32 cellular contexts compared by ENCODE assay signal in genomic region chr2:168944065-168944464, GRCh38. TPM values are rescaled to one million over a fixed set of nuclear protein-coding genes. Genes with fewer than 3 reads are reported as not detected.
DNase-seq lines count a peak whose midpoint lies in the region; ATAC-seq and TF ChIP-seq lines count a peak whose summit lies in the region.
"Had no signal": no experiment of that assay in that cellular context is flagged by ENCODE, and none has a peak within 500 bp of the region (broad histone marks: within the 10 kb centered on the region; RNA-seq: fewer than 3 reads in every experiment).

No MANE protein-coding gene starts in this region.

- H3K27me3 Mint-ChIP-seq in activated naive CD4-positive, alpha-beta T cell treated with anti-CD3 and anti-CD28 coated beads, Interleukin-2, amount 10 ng/mL, durations not matched to agents 7 days and 5 days = peaks cover 7% of the 10 kb centered on the region
- H3K27me3 Mint-ChIP-seq: activated CD8-positive, alpha-beta T cell treated with anti-CD3 and anti-CD28 coated beads for 36 hours had no signal

- CTCF ChIA-PET in activated naive CD4-positive, alpha-beta T cell treated with anti-CD3 and anti-CD28 coated beads, Interleukin-2, amount 10 ng/mL, durations not matched to agents 7 days and 5 days (lab: Charles Lee) = interaction anchor here (0.9 to 1.2 kb wide), 2 partner anchors 9 to 20 kb away, joined by 3 to 5 read pairs; no protein-coding TSS in a partner anchor

- H2AFZ ChIP-seq in trophoblast cell (ENCODE audit: insufficient read depth, low read length, poor library complexity) = no peak overlapping the region

- H3K27ac ChIP-seq in brain microvascular endothelial cell (no peak overlapping the region), trophoblast cell (ENCODE audit: low read depth, low read length) (no peak overlapping the region)
- H3K27ac ChIP-seq: heart right ventricle, ovary had no signal

- H3K36me3 Mint-ChIP-seq in activated naive CD4-positive, alpha-beta T cell treated with anti-CD3 and anti-CD28 coated beads, Interleukin-2, amount 50 U/mL, for 72 hours = no peaks in the 10 kb centered on the region
- H3K36me3 Mint-ChIP-seq in activated naive CD4-positive, alpha-beta T cell treated with anti-CD3 and anti-CD28 coated beads, Interleukin-2, amount 10 ng/mL, durations not matched to agents 7 days and 5 days = no peaks in the 10 kb centered on the region
- H3K36me3 Mint-ChIP-seq: mesothelial cell of epicardium; naive thymus-derived CD8-positive, alpha-beta T cell; stimulated activated naive B cell treated with anti-CD40 and anti-IgM and Interleukin-4, amounts not matched to agents 10 μg/mL and 1 μg/mL and 100 μg/mL, for 72 hours had no signal

- peak overlapping the region; percentile 34 for H2BK12ac ChIP-seq in trophoblast cell (ENCODE audit: low read length)

- ATAC-seq in activated naive CD4-positive, alpha-beta T cell treated with anti-CD3 and anti-CD28 coated beads, Interleukin-2, amount 50 U/mL, for 72 hours = no peak
- ATAC-seq: activated CD4-positive, CD25-positive, alpha-beta regulatory T cell treated with anti-CD3 and anti-CD28 coated beads, Interleukin-2, amount 50 U/mL, for 24 hours; activated CD8-positive, alpha-beta T cell treated with anti-CD3 and anti-CD28 coated beads for 36 hours; activated naive CD8-positive, alpha-beta T cell treated with anti-CD3 and anti-CD28 coated beads, Interleukin-2, amount 50 U/mL, for 24 hours; heart right ventricle; HepG2; left lobe of liver; naive thymus-derived CD8-positive, alpha-beta T cell; SK-N-SH treated with all-trans-retinoic acid at 6 μM for 48 hours; stimulated activated naive B cell treated with anti-CD40 and anti-IgM and Interleukin-4, amounts not matched to agents 10 μg/mL and 1 μg/mL and 100 μg/mL, for 72 hours had no signal

- peaks cover 7% of the 10 kb centered on the region for H3K4me1 Mint-ChIP-seq in activated naive CD4-positive, alpha-beta T cell treated with anti-CD3 and anti-CD28 coated beads, Interleukin-2, amount 10 ng/mL, durations not matched to agents 7 days and 5 days
- H3K4me1 Mint-ChIP-seq: activated naive CD8-positive, alpha-beta T cell treated with anti-CD3 and anti-CD28 coated beads, Interleukin-2, amount 50 U/mL, for 24 hours; mesothelial cell of epicardium; naive thymus-derived CD8-positive, alpha-beta T cell; stimulated activated naive B cell treated with anti-CD40 and anti-IgM and Interleukin-4, amounts not matched to agents 10 μg/mL and 1 μg/mL and 100 μg/mL, for 72 hours had no signal

- no peak overlapping the region for H3K4ac ChIP-seq in trophoblast cell (ENCODE audit: low read depth, low read length)

- in situ Hi-C loops in brain microvascular endothelial cell (cut with HindIII; ENCODE audit: low pct_ligation_motif_present, low sequenced_read_pairs) = no loop called here

- H3K79me2 ChIP-seq in trophoblast cell (ENCODE audit: control insufficient read depth, insufficient read depth, low read length, poor library complexity) = no peaks in the 10 kb centered on the region

- H4K8ac ChIP-seq in trophoblast cell (ENCODE audit: low read depth, low read length) = no peak overlapping the region

- no peak overlapping the region for H3K4me2 ChIP-seq in trophoblast cell (ENCODE audit: low read length)
- H3K4me2 ChIP-seq: smooth muscle cell had no signal

- no peaks in the 10 kb centered on the region for H3K79me1 ChIP-seq in trophoblast cell (ENCODE audit: low read length)

- H3K18ac ChIP-seq in trophoblast cell (ENCODE audit: low read length) = no peak overlapping the region

- no peaks in the 10 kb centered on the region for H3K9me3 ChIP-seq in trophoblast cell (ENCODE audit: insufficient read depth, low read depth, low read length)
- H3K9me3 ChIP-seq: BE2C, ovary had no signal

- H3K4me3 Mint-ChIP-seq in activated naive CD4-positive, alpha-beta T cell treated with anti-CD3 and anti-CD28 coated beads, Interleukin-2, amount 10 ng/mL, durations not matched to agents 7 days and 5 days = no peak overlapping the region
- H3K4me3 Mint-ChIP-seq: activated CD8-positive, alpha-beta T cell treated with anti-CD3 and anti-CD28 coated beads for 36 hours; activated naive CD8-positive, alpha-beta T cell treated with anti-CD3 and anti-CD28 coated beads, Interleukin-2, amount 50 U/mL, for 24 hours; mesothelial cell of epicardium; naive thymus-derived CD8-positive, alpha-beta T cell; stimulated activated naive B cell treated with anti-CD40 and anti-IgM and Interleukin-4, amounts not matched to agents 10 μg/mL and 1 μg/mL and 100 μg/mL, for 72 hours; T-helper 2 cell treated with Interferon-gamma antibody and Interleukin-4, amounts not matched to agents 5 μg/mL and 100 μg/mL, for 36 hours had no signal

- DNase-seq in NOMO-1 treated with DMSO at 0.1 percent for 48 hours (lab: John Stamatoyannopoulos, UW; ENCODE audit: unreplicated experiment) (peak; percentile 18), NOMO-1 treated with dmso at 0.1 percent for 144 hours (lab: John Stamatoyannopoulos, UW; ENCODE audit: unreplicated experiment) (no peak), NAMALWA (ENCODE audit: low spot score) (peak; percentile 29), brain microvascular endothelial cell (no peak), trophoblast cell (no peak), cortex of kidney (lab: John Stamatoyannopoulos, UW) (no peak)
- DNase-seq in activated naive CD4-positive, alpha-beta T cell treated with anti-CD3 and anti-CD28 coated beads, Interleukin-2, amount 50 U/mL, for 72 hours (ENCODE audit: low spot score in 2 of 2) = no peak
- DNase-seq in activated naive CD4-positive, alpha-beta T cell treated with anti-CD3 and anti-CD28 coated beads, Interleukin-2, amount 10 ng/mL, durations not matched to agents 7 days and 5 days = no peak
- DNase-seq: activated CD8-positive, alpha-beta T cell treated with anti-CD3 and anti-CD28 coated beads for 36 hours; activated effector memory CD4-positive, alpha-beta T cell treated with anti-CD3 and anti-CD28 coated beads, Interleukin-2, amount 50 U/mL, for 16 hours; activated naive CD8-positive, alpha-beta T cell treated with anti-CD3 and anti-CD28 coated beads, Interleukin-2, amount 50 U/mL, for 24 hours; activated T-cell treated with anti-CD3 and anti-CD28 coated beads for 4 hours; BE2C; foreskin fibroblast; heart right ventricle; naive thymus-derived CD8-positive, alpha-beta T cell; NCI-H1436; NCI-H2107; ovary; retina; stimulated activated CD4-positive, alpha-beta T cell treated with anti-CD3 and anti-CD28 coated beads, Interleukin-2, amount 100 ng/mL, for 24 hours; stimulated activated naive B cell treated with anti-CD40 and anti-IgM and Interleukin-4, amounts not matched to agents 10 μg/mL and 1 μg/mL and 100 μg/mL, for 72 hours had no signal

- H3K4me3 ChIP-seq in brain microvascular endothelial cell (ENCODE audit: low read depth, low read length) (no peak overlapping the region), trophoblast cell (ENCODE audit: low read depth, low read length) (no peak overlapping the region)
- H3K4me3 ChIP-seq: heart right ventricle, ovary, smooth muscle cell had no signal

- H3K36me3 ChIP-seq in brain microvascular endothelial cell (replicated peaks) (no peaks in the 10 kb centered on the region), trophoblast cell (ENCODE audit: control insufficient read depth in 1 of 2, insufficient read depth in 2 of 2, low read length in 2 of 2) (no peaks in the 10 kb centered on the region)
- H3K36me3 ChIP-seq: BE2C, heart right ventricle, ovary had no signal

- H2BK5ac ChIP-seq in trophoblast cell (ENCODE audit: low read depth, low read length, poor library complexity) = no peak overlapping the region

- no peak overlapping the region for H3K9ac ChIP-seq in trophoblast cell (ENCODE audit: low read length)

- no peak overlapping the region for H2BK120ac ChIP-seq in trophoblast cell (ENCODE audit: insufficient read depth, low read length, poor library complexity)

- H4K91ac ChIP-seq in trophoblast cell (ENCODE audit: low read depth, low read length) = no peak overlapping the region

- H3K27me3 ChIP-seq in brain microvascular endothelial cell (replicated peaks) (no peaks in the 10 kb centered on the region), trophoblast cell (ENCODE audit: insufficient read depth, low read length) (no peaks in the 10 kb centered on the region)
- H3K27me3 ChIP-seq: BE2C, heart right ventricle, ovary had no signal

- no peaks in the 10 kb centered on the region for H3K4me1 ChIP-seq in trophoblast cell (ENCODE audit: control insufficient read depth in 1 of 2, insufficient read depth in 2 of 2, low read length in 2 of 2)
- H3K4me1 ChIP-seq: BE2C had no signal

- no peak overlapping the region for H3K14ac ChIP-seq in trophoblast cell (ENCODE audit: low read length)

- H2AK5ac ChIP-seq in trophoblast cell (ENCODE audit: low read length) = no peak overlapping the region

- no CpG with 5 or more reads among the region's 3 CpGs for WGBS in trophoblast cell (ENCODE audit: extremely low coverage, insufficient coverage, insufficient read length)

- no peak overlapping the region for H4K12ac ChIP-seq in trophoblast cell (ENCODE audit: low read depth, low read length)

- peak; percentile 29 for TF ChIP-seq CTCF in brain microvascular endothelial cell (IDR thresholded peaks at IDR 0.05; ENCODE audit: low read depth, low read length, missing control alignments)

- no peak overlapping the region for H3K23ac ChIP-seq in trophoblast cell (ENCODE audit: low read length)

- no peaks in the 10 kb centered on the region for H3K9me3 Mint-ChIP-seq in activated naive CD4-positive, alpha-beta T cell treated with anti-CD3 and anti-CD28 coated beads, Interleukin-2, amount 50 U/mL, for 72 hours
- no peaks in the 10 kb centered on the region for H3K9me3 Mint-ChIP-seq in activated naive CD4-positive, alpha-beta T cell treated with anti-CD3 and anti-CD28 coated beads, Interleukin-2, amount 10 ng/mL, durations not matched to agents 7 days and 5 days
- H3K9me3 Mint-ChIP-seq: activated naive CD8-positive, alpha-beta T cell treated with anti-CD3 and anti-CD28 coated beads, Interleukin-2, amount 50 U/mL, for 24 hours; naive thymus-derived CD8-positive, alpha-beta T cell; stimulated activated naive B cell treated with anti-CD40 and anti-IgM and Interleukin-4, amounts not matched to agents 10 μg/mL and 1 μg/mL and 100 μg/mL, for 72 hours; T-helper 2 cell treated with Interferon-gamma antibody and Interleukin-4, amounts not matched to agents 5 μg/mL and 100 μg/mL, for 36 hours had no signal

- no peak overlapping the region for H3K27ac Mint-ChIP-seq in activated naive CD4-positive, alpha-beta T cell treated with anti-CD3 and anti-CD28 coated beads, Interleukin-2, amount 50 U/mL, for 72 hours
- H3K27ac Mint-ChIP-seq in activated naive CD4-positive, alpha-beta T cell treated with anti-CD3 and anti-CD28 coated beads, Interleukin-2, amount 10 ng/mL, durations not matched to agents 7 days and 5 days = no peak overlapping the region
- H3K27ac Mint-ChIP-seq: activated CD8-positive, alpha-beta T cell treated with anti-CD3 and anti-CD28 coated beads for 36 hours; activated naive CD8-positive, alpha-beta T cell treated with anti-CD3 and anti-CD28 coated beads, Interleukin-2, amount 50 U/mL, for 24 hours; mesothelial cell of epicardium; naive thymus-derived CD8-positive, alpha-beta T cell; stimulated activated naive B cell treated with anti-CD40 and anti-IgM and Interleukin-4, amounts not matched to agents 10 μg/mL and 1 μg/mL and 100 μg/mL, for 72 hours; T-helper 2 cell treated with Interferon-gamma antibody and Interleukin-4, amounts not matched to agents 5 μg/mL and 100 μg/mL, for 36 hours had no signal

RNA-seq across cellular contexts. Expression of gene G6PC2, which starts 43.0 kb away (rescaled TPM):
- not detected in 2 replicates for polyA plus RNA-seq in trophoblast cell (2013)
- total RNA-seq in activated naive CD4-positive, alpha-beta T cell treated with anti-CD3 and anti-CD28 coated beads, Interleukin-2, amount 50 U/mL, for 72 hours = not detected
- total RNA-seq: activated CD8-positive, alpha-beta T cell treated with anti-CD3 and anti-CD28 coated beads for 36 hours; epithelial cell of proximal tubule; HepG2; left lobe of liver; mesothelial cell of epicardium; naive thymus-derived CD8-positive, alpha-beta T cell; NCI-H460; smooth muscle cell; temporal lobe had no signal
- polyA plus RNA-seq: heart right ventricle; HepG2; naive thymus-derived CD8-positive, alpha-beta T cell; ovary; smooth muscle cell had no signal

RNA-seq across cellular contexts. Expression of gene SPC25, which starts 53.8 kb away (rescaled TPM):
- polyA plus RNA-seq in trophoblast cell (2013) = 17.1 and 19.3 TPM in 2 replicates
- 10 to 100 TPM; 28.5 to 50.5 TPM for total RNA-seq in activated naive CD4-positive, alpha-beta T cell treated with anti-CD3 and anti-CD28 coated beads, Interleukin-2, amount 50 U/mL, for 72 hours
- polyA plus RNA-seq: naive thymus-derived CD8-positive, alpha-beta T cell had no signal

Comparison
In these comparisons a context has a peak if more than half of its experiments do, and no peak if none do; other contexts are left out.
1. DNase-seq: peak in NOMO-1 treated with DMSO at 0.1 percent for 48 hours (single experiment) and NAMALWA (single experiment); none in NOMO-1 treated with dmso at 0.1 percent for 144 hours (single experiment), brain microvascular endothelial cell (single experiment), trophoblast cell (0 of 2), activated naive CD4-positive, alpha-beta T cell treated with anti-CD3 and anti-CD28 coated beads, Interleukin-2, amount 50 U/mL, for 72 hours (0 of 2), cortex of kidney (single experiment) and activated naive CD4-positive, alpha-beta T cell treated with anti-CD3 and anti-CD28 coated beads, Interleukin-2, amount 10 ng/mL, durations not matched to agents 7 days and 5 days (single experiment).